ENCODE assay signal across 20 cellular contexts in the genomic region with DNA sequence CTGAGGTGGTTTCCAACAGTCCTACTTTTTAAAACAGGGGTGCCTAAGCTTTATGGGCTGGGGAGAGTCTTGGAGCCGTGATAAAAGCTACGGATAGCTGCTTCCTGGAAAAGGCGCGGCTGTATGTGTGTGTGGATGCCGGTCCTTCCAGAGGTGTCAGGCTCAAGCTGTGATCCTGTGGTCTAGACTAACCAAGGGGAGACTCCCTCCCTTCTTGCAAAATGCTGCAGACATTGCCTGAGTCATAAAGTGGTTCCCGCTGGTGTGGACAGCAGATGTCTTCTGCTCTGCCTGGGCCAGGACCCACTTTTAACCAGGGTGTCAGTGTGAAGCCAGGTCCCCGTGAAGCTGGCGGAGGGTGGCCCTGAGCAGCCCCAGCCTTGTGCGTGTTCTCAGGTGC. TPM values are rescaled to one million over a fixed set of nuclear protein-coding genes. Genes with fewer than 3 reads are reported as not detected.
DNase-seq lines count a peak whose midpoint lies in the region; ATAC-seq and TF ChIP-seq lines count a peak whose summit lies in the region.
"Had no signal": no experiment of that assay in that cellular context is flagged by ENCODE, and none has a peak within 500 bp of the region (broad histone marks: within the 10 kb centered on the region; RNA-seq: fewer than 3 reads in every experiment).

No MANE protein-coding gene starts in this region.

- peaks cover 59% of the 10 kb centered on the region for H3K4me1 Mint-ChIP-seq in central memory CD8-positive, alpha-beta T cell

- H3K36me3 ChIP-seq in BLaER1 treated with 17β-estradiol and CSF1 and Interleukin-3, amounts not matched to agents 10 nM and 100 nM: peaks cover 0 to 26% (median 18%) of the 10 kb centered on the region in 11 experiments; a peak in 16 of 22 replicates
- peaks cover 22% of the 10 kb centered on the region for H3K36me3 ChIP-seq in lower lobe of right lung

- H3K4me2 ChIP-seq in BLaER1 treated with 17β-estradiol and CSF1 and Interleukin-3, amounts not matched to agents 10 nM and 100 nM: peak overlapping the region; percentile 4 to 84 (median 76); a peak in 18 of 22 replicates

- in situ Hi-C loops in KBM-7 (cut with MboI; ENCODE audit: low pct_unique_long_range_greater_than_20kb, low sequenced_read_pairs): no loop called here

- peak; percentile 12 for ATAC-seq in central memory CD8-positive, alpha-beta T cell (replicated peaks; ENCODE audit: extremely low read depth, poor library complexity, severe bottlenecking)
- ATAC-seq in lower lobe of right lung (peak; percentile 6 to 31), GM19395 (IDR thresholded peaks at IDR 0.05; ENCODE audit: unreplicated experiment) (no peak)
- ATAC-seq: activated CD8-positive, alpha-beta T cell treated with anti-CD3 and anti-CD28 coated beads for 36 hours; left cardiac atrium had no signal

- DNase-seq in LHCN-M2 (ENCODE audit: low read depth): peak; percentile 70
- DNase-seq in central memory CD8-positive, alpha-beta T cell (ENCODE audit: low spot score in 2 of 2): no peak
- DNase-seq in lower lobe of right lung: no peak
- DNase-seq in KBM-7: no peak
- no peak for DNase-seq in NCI-H2029 treated with DMSO at 0.1 percent for 48 hours (lab: John Stamatoyannopoulos, UW)
- no peak for DNase-seq in cerebellar nuclear complex (lab: John Stamatoyannopoulos, UW)
- DNase-seq: activated CD8-positive, alpha-beta T cell treated with anti-CD3 and anti-CD28 coated beads for 36 hours; left cardiac atrium; naive B cell; NCI-H1930; NCI-H524; posterior cingulate gyrus; stimulated activated CD4-positive, alpha-beta T cell treated with anti-CD3 and anti-CD28 coated beads, Interleukin-12 subunit alpha, Interleukin-12 subunit beta, amount 100 ng/mL, for 4 hours; stomach; SW 1271 had no signal

- H3K27ac ChIP-seq in BLaER1 treated with 17β-estradiol and CSF1 and Interleukin-3, amounts not matched to agents 10 nM and 100 nM: no peak overlapping the region
- H3K27ac ChIP-seq in lower lobe of right lung: peak overlapping the region; percentile 11
- H3K27ac ChIP-seq: Peyer's patch, stomach, vagina had no signal

- H3K27me3 Mint-ChIP-seq in central memory CD8-positive, alpha-beta T cell: no peaks in the 10 kb centered on the region
- H3K27me3 Mint-ChIP-seq: naive B cell had no signal

- no peak for TF ChIP-seq CTCF in lower lobe of right lung (IDR thresholded peaks at IDR 0.05)

- no peak overlapping the region for H3K9ac ChIP-seq in BLaER1 treated with 17β-estradiol and CSF1 and Interleukin-3, amounts not matched to agents 10 nM and 100 nM

- no peak overlapping the region for H3K4me3 Mint-ChIP-seq in central memory CD8-positive, alpha-beta T cell
- H3K4me3 Mint-ChIP-seq: activated CD8-positive, alpha-beta T cell treated with anti-CD3 and anti-CD28 coated beads for 36 hours; activated T-helper 1 cell treated with anti-CD3 and anti-CD28 coated beads, Interleukin-12 subunit alpha, Interleukin-12 subunit beta, Interleukin-2, Interleukin-4 antibody, amounts not matched to agents 30 ng/mL and 10 ng/mL and 1 ng/mL, durations not matched to agents 14 hours and 24 hours and 36 hours; naive B cell had no signal

- H3K4me3 ChIP-seq in BLaER1 treated with 17β-estradiol and CSF1 and Interleukin-3, amounts not matched to agents 10 nM and 100 nM: no peak overlapping the region
- no peak overlapping the region for H3K4me3 ChIP-seq in lower lobe of right lung
- H3K4me3 ChIP-seq: Peyer's patch, stomach, vagina had no signal

- H3K36me3 Mint-ChIP-seq in central memory CD8-positive, alpha-beta T cell (ENCODE audit: insufficient read depth): peaks cover 3% of the 10 kb centered on the region

- peak overlapping the region; percentile 64 for H3K27ac Mint-ChIP-seq in central memory CD8-positive, alpha-beta T cell (ENCODE audit: low read depth)
- H3K27ac Mint-ChIP-seq: activated CD8-positive, alpha-beta T cell treated with anti-CD3 and anti-CD28 coated beads for 36 hours; activated T-helper 1 cell treated with anti-CD3 and anti-CD28 coated beads, Interleukin-12 subunit alpha, Interleukin-12 subunit beta, Interleukin-2, Interleukin-4 antibody, amounts not matched to agents 30 ng/mL and 10 ng/mL and 1 ng/mL, durations not matched to agents 14 hours and 24 hours and 36 hours; naive B cell had no signal

- peaks cover 0 to 46% (median 17%) of the 10 kb centered on the region in 11 experiments; a peak in 16 of 22 replicates for H4K20me1 ChIP-seq in BLaER1 treated with 17β-estradiol and CSF1 and Interleukin-3, amounts not matched to agents 10 nM and 100 nM

- intact Hi-C loops in lower lobe of right lung (cut with DNase I): no loop called here

- peaks cover 0 to 9% (median 0%) of the 10 kb centered on the region in 11 experiments; a peak in 7 of 22 replicates for H3K27me3 ChIP-seq in BLaER1 treated with 17β-estradiol and CSF1 and Interleukin-3, amounts not matched to agents 10 nM and 100 nM
- no peaks in the 10 kb centered on the region for H3K27me3 ChIP-seq in lower lobe of right lung (ENCODE audit: low read depth)
- H3K27me3 ChIP-seq: Peyer's patch, stomach, vagina had no signal

- H3K4me1 ChIP-seq in BLaER1 treated with 17β-estradiol and CSF1 and Interleukin-3, amounts not matched to agents 10 nM and 100 nM: peaks cover 35 to 81% (median 60%) of the 10 kb centered on the region in 10 experiments
- peaks cover 33% of the 10 kb centered on the region for H3K4me1 ChIP-seq in lower lobe of right lung
- H3K4me1 ChIP-seq: Peyer's patch, vagina had no signal

- no peaks in the 10 kb centered on the region for H3K9me3 Mint-ChIP-seq in central memory CD8-positive, alpha-beta T cell
- H3K9me3 Mint-ChIP-seq: activated CD8-positive, alpha-beta T cell treated with anti-CD3 and anti-CD28 coated beads for 36 hours; activated T-helper 1 cell treated with anti-CD3 and anti-CD28 coated beads, Interleukin-12 subunit alpha, Interleukin-12 subunit beta, Interleukin-2, Interleukin-4 antibody, amounts not matched to agents 30 ng/mL and 10 ng/mL and 1 ng/mL, durations not matched to agents 14 hours and 24 hours and 36 hours; naive B cell had no signal

- no peaks in the 10 kb centered on the region for H3K9me3 ChIP-seq in BLaER1 treated with 17β-estradiol and CSF1 and Interleukin-3, amounts not matched to agents 10 nM and 100 nM (replicated peaks in 1 of 11)
- no peaks in the 10 kb centered on the region for H3K9me3 ChIP-seq in lower lobe of right lung
- H3K9me3 ChIP-seq: Peyer's patch, stomach, vagina had no signal

RNA-seq across cellular contexts. Expression of a gene that starts 37.8 kb away (rescaled TPM):
- total RNA-seq in LHCN-M2 (2014; rRNA removed): 10.3 and 16.4 TPM in 2 replicates
- 39.6 TPM for polyA plus RNA-seq in LHCN-M2 (2012)
- total RNA-seq in lower lobe of right lung: 47.6 TPM

RNA-seq across cellular contexts. Expression of a gene that starts 38.2 kb away (rescaled TPM):
- total RNA-seq in LHCN-M2 (2014; rRNA removed) (32.5 and 43.2 TPM in 2 replicates), lower lobe of right lung (84.2 TPM)
- polyA plus RNA-seq in LHCN-M2 (2012): 20.4 TPM
